ENCODE assay signal across 10 cellular contexts in the genomic region with DNA sequence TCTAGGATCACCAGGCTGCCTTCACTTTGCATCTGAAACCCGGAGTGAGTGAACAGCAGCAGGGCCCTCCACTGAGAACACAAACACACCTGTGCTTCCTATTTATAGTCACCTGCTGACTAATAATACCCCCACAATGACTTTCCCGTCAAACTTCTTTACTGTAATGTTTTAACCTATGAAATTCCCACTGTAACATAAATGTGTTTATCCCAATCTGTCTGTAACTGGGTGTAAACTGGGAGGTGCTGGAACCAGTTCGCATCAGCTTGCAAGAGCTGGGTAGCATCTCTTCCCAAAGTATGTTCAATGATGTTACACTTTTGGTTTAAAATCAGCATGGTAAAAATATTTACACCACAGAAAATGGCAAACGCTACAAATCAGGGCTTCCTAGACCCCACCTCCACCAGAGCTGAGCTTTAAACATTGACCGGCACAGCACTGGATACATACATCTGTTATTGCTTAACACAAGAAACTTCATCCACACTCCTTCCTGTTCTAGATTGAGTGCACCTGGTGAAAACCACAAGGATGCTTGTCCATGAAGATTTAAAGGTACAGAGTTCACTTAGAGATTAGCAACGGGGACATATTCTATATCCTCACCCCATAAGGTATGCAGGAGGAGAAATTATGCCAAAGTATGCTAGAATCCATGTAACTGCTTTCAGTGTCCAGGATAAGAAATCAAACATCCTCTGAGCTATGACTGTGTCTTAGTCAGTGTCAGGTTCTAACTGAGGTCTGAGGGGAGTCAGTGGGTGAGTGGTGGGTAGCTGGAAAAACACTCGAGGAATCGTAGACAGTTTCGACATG.
DNase-seq lines count a peak whose midpoint lies in the region; ATAC-seq and TF ChIP-seq lines count a peak whose summit lies in the region.
"Had no signal": no experiment of that assay in that cellular context is flagged by ENCODE, and none has a peak within 500 bp of the region (broad histone marks: within the 10 kb centered on the region; RNA-seq: fewer than 3 reads in every experiment).

No MANE protein-coding gene starts in this region.

- 0 out of 2 replicates have a peak overlapping the region, but pooled peaks have one; percentile 7 for H3K27ac Mint-ChIP-seq in GM23338
- H3K27ac Mint-ChIP-seq: stimulated activated naive CD8-positive, alpha-beta T cell treated with anti-CD3 and anti-CD28 coated beads, Interleukin-15, Interleukin-2, amounts not matched to agents 100 ng/mL and 50 ng/mL, for 24 hours had no signal

- H2BK5ac ChIP-seq in trophoblast cell (ENCODE audit: low read depth, low read length, poor library complexity), result no peak overlapping the region

- H4K20me1 ChIP-seq in GM23338 (replicated peaks; ENCODE audit: insufficient read depth), result no peaks in the 10 kb centered on the region
- no peaks in the 10 kb centered on the region for H4K20me1 ChIP-seq in Karpas-422 (ENCODE audit: insufficient read depth, low read depth, low read length)

- H3K4ac ChIP-seq in trophoblast cell (ENCODE audit: low read depth, low read length), result no peak overlapping the region

- H3K79me2 ChIP-seq in GM23338 (replicated peaks; ENCODE audit: insufficient read depth) (no peaks in the 10 kb centered on the region), Karpas-422 (ENCODE audit: low read length) (no peaks in the 10 kb centered on the region), trophoblast cell (ENCODE audit: control insufficient read depth, insufficient read depth, low read length, poor library complexity) (no peaks in the 10 kb centered on the region)

- H3K14ac ChIP-seq in trophoblast cell (ENCODE audit: low read length), result no peak overlapping the region

- TF ChIP-seq POLR2A in Peyer's patch (IDR thresholded peaks at IDR 0.05), result no peak

- H3K23ac ChIP-seq in trophoblast cell (ENCODE audit: low read length), result no peak overlapping the region

- H3K79me1 ChIP-seq in trophoblast cell (ENCODE audit: low read length), result no peaks in the 10 kb centered on the region

- H3K27me3 Mint-ChIP-seq in GM23338 (ENCODE audit: insufficient read depth, low read depth, poor library complexity), result peaks cover 4% of the 10 kb centered on the region
- H3K27me3 Mint-ChIP-seq: stimulated activated naive CD8-positive, alpha-beta T cell treated with anti-CD3 and anti-CD28 coated beads, Interleukin-15, Interleukin-2, amounts not matched to agents 100 ng/mL and 50 ng/mL, for 24 hours had no signal

- H2BK120ac ChIP-seq in trophoblast cell (ENCODE audit: insufficient read depth, low read length, poor library complexity), result no peak overlapping the region

- H4K8ac ChIP-seq in trophoblast cell (ENCODE audit: low read depth, low read length), result no peak overlapping the region

- peaks cover 24% of the 10 kb centered on the region for H3K9me3 Mint-ChIP-seq in GM23338

- H3K9me2 ChIP-seq in GM23338 (ENCODE audit: insufficient read depth) (no peaks in the 10 kb centered on the region), Karpas-422 (replicated peaks; ENCODE audit: insufficient read depth, low read length) (no peaks in the 10 kb centered on the region)

- no peak overlapping the region for H3K18ac ChIP-seq in trophoblast cell (ENCODE audit: low read length)

- no peak overlapping the region for H2BK12ac ChIP-seq in trophoblast cell (ENCODE audit: low read length)

- H3K4me1 ChIP-seq in GM23338 (ENCODE audit: insufficient read depth) (no peaks in the 10 kb centered on the region), Peyer's patch (no peaks in the 10 kb centered on the region), Karpas-422 (ENCODE audit: low read length) (peaks cover 7% of the 10 kb centered on the region), trophoblast cell (ENCODE audit: control insufficient read depth in 1 of 2, insufficient read depth in 2 of 2, low read length in 2 of 2) (no peaks in the 10 kb centered on the region)

- no peak overlapping the region for H4K91ac ChIP-seq in trophoblast cell (ENCODE audit: low read depth, low read length)

- no peak overlapping the region for H3K4me2 ChIP-seq in GM23338
- H3K4me2 ChIP-seq in Karpas-422 (ENCODE audit: low read depth, low read length, poor library complexity, severe bottlenecking), result no peak overlapping the region
- no peak overlapping the region for H3K4me2 ChIP-seq in trophoblast cell (ENCODE audit: low read length)

- no peak overlapping the region for H3K4me3 Mint-ChIP-seq in GM23338
- H3K4me3 Mint-ChIP-seq: stimulated activated naive CD8-positive, alpha-beta T cell treated with anti-CD3 and anti-CD28 coated beads, Interleukin-15, Interleukin-2, amounts not matched to agents 100 ng/mL and 50 ng/mL, for 24 hours had no signal

- H3K4me1 Mint-ChIP-seq in GM23338, result peaks cover 13% of the 10 kb centered on the region; the same call in 2 of the 3 replicates

- H3K36me3 ChIP-seq in GM23338 (ENCODE audit: insufficient read depth), result 0 out of 2 replicates have a peak, but pooled peaks cover 3% of the 10 kb centered on the region
- H3K36me3 ChIP-seq in Peyer's patch, result no peaks in the 10 kb centered on the region
- H3K36me3 ChIP-seq in Karpas-422 (ENCODE audit: insufficient read depth, low read length), result no peaks in the 10 kb centered on the region
- H3K36me3 ChIP-seq in trophoblast cell (ENCODE audit: control insufficient read depth in 1 of 2, insufficient read depth in 2 of 2, low read length in 2 of 2), result no peaks in the 10 kb centered on the region
- H3K36me3 ChIP-seq: neutrophil had no signal

- no peaks in the 10 kb centered on the region for H3F3A ChIP-seq in GM23338 (replicated peaks; ENCODE audit: low read depth)

- H2AFZ ChIP-seq in GM23338, result no peak overlapping the region
- H2AFZ ChIP-seq in Karpas-422 (ENCODE audit: low read length), result no peak overlapping the region
- no peak overlapping the region for H2AFZ ChIP-seq in trophoblast cell (ENCODE audit: insufficient read depth, low read length, poor library complexity)

- no peak overlapping the region for H4K12ac ChIP-seq in trophoblast cell (ENCODE audit: low read depth, low read length)

- H3K36me3 Mint-ChIP-seq in GM23338 (ENCODE audit: low read depth), result peaks cover 18% of the 10 kb centered on the region; the same call in 2 of the 3 replicates

- ATAC-seq in GM18519 (IDR thresholded peaks at IDR 0.05; ENCODE audit: low FRiP score, unreplicated experiment), result peak; percentile 83
- ATAC-seq in GM23338, result peak; percentile 49; the same call in 2 of the 3 replicates
- ATAC-seq in HG03575 (IDR thresholded peaks at IDR 0.05; ENCODE audit: extremely low read depth, insufficient number of reproducible peaks, low FRiP score, unreplicated experiment), result peak; percentile 89

- WGBS in trophoblast cell (ENCODE audit: extremely low coverage, insufficient coverage, insufficient read length), result no CpG with 5 or more reads among the region's 9 CpGs

- no peak overlapping the region for H3K4me3 ChIP-seq in GM23338
- H3K4me3 ChIP-seq in fibroblast of mammary gland (ENCODE audit: control insufficient read depth, low read depth, low read length), result no peak overlapping the region
- no peak overlapping the region for H3K4me3 ChIP-seq in Peyer's patch
- H3K4me3 ChIP-seq in Karpas-422 (ENCODE audit: low read length), result no peak overlapping the region
- H3K4me3 ChIP-seq in trophoblast cell (ENCODE audit: low read depth, low read length), result no peak overlapping the region

- no peak for DNase-seq in GM23338 (ENCODE audit: low spot score)
- peak; percentile 72 for DNase-seq in fibroblast of mammary gland (ENCODE audit: low read depth)
- DNase-seq in CD1c-positive myeloid dendritic cell (ENCODE audit: extremely low spot score), result no peak
- no peak for DNase-seq in Peyer's patch
- no peak for DNase-seq in Karpas-422
- DNase-seq in trophoblast cell, result no peak

- no peak overlapping the region for H2AK5ac ChIP-seq in trophoblast cell (ENCODE audit: low read length)

- no peaks in the 10 kb centered on the region for H3K9me3 ChIP-seq in Peyer's patch
- no peaks in the 10 kb centered on the region; the same call in 1 of the 2 replicates for H3K9me3 ChIP-seq in Karpas-422 (ENCODE audit: low read length)
- H3K9me3 ChIP-seq in trophoblast cell (ENCODE audit: insufficient read depth, low read depth, low read length), result peaks cover 8% of the 10 kb centered on the region
- H3K9me3 ChIP-seq: neutrophil had no signal

- H3K27me3 ChIP-seq in GM23338 (ENCODE audit: insufficient read depth) (no peaks in the 10 kb centered on the region), Peyer's patch (no peaks in the 10 kb centered on the region), Karpas-422 (ENCODE audit: low read length) (no peaks in the 10 kb centered on the region), trophoblast cell (ENCODE audit: insufficient read depth, low read length) (no peaks in the 10 kb centered on the region)

- H3K27ac ChIP-seq in GM23338 (ENCODE audit: low read depth) (no peak overlapping the region), Peyer's patch (no peak overlapping the region), Karpas-422 (ENCODE audit: low read length) (no peak overlapping the region), trophoblast cell (ENCODE audit: low read depth, low read length) (no peak overlapping the region)
- H3K27ac ChIP-seq: neutrophil had no signal

- H3K9ac ChIP-seq in Karpas-422 (ENCODE audit: low read length), result no peak overlapping the region
- H3K9ac ChIP-seq in trophoblast cell (ENCODE audit: low read length), result no peak overlapping the region

- TF ChIP-seq CTCF in GM23338 (conservative IDR thresholded peaks at IDR 0.05; ENCODE audit: low read depth in 2 of 2) (no peak), fibroblast of mammary gland (conservative IDR thresholded peaks at IDR 0.05; ENCODE audit: control insufficient read depth, insufficient read depth, low read depth, low read length) (no peak), Peyer's patch (IDR thresholded peaks at IDR 0.05) (no peak)

TF ChIP-seq in GM23338, 12 proteins besides CTCF, POLR2A, EP300 and RAD21 (continues in another document):
- TF ChIP-seq STAT1 (IDR thresholded peaks at IDR 0.05; ENCODE audit: unreplicated experiment) (no peak), ZNF331 (CRISPR knock-in tag; IDR thresholded peaks at IDR 0.05; ENCODE audit: low read depth) (no peak), NANOG (IDR thresholded peaks at IDR 0.05; ENCODE audit: borderline replicate concordance) (no peak)
